8 cellular contexts compared by ENCODE assay signal in the genomic region with DNA sequence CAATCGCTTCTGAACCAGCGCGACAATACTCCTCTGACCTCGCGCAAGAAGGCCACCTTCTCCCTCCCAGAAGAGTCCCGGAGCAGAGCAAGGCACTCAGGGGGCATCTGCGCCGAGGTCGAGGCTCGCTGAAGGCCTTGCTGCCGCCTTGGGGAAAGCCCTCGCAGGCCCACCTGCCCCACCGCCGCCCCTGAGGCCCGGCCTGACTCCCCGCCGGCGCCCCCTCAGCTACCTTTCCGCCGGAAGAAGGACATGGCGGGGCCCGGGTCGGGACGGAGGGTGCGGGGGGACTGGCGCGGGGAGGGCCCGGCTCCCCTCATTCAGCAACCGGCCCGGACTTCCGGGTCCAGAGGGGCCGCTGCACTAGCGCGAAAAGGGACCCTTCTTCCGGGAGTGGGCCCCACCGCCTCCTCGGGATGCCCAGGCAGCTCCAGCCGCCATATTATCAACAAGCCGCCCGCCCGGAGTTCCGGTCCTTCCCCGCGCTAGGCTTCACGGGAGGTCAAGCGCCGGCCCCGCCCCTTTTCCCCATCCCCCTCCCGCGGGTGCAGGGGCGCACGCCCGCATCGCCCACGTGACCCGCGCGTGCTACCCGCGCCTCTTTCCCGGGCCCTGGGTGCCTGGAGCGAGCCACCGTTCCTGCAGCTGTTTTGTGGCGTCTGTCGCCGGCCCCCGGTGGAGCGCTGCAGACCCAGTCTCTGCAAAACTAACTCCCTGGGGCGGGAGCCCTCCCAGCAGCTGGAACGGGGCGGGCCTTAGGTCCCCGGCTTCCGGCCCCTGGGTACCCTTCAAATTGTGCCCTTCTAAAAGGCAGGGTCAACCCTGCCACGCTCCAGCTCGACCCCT. TPM values are rescaled to one million over a fixed set of nuclear protein-coding genes. Genes with fewer than 3 reads are reported as not detected.
DNase-seq lines count a peak whose midpoint lies in the region; ATAC-seq and TF ChIP-seq lines count a peak whose summit lies in the region.

A gene with protein sequence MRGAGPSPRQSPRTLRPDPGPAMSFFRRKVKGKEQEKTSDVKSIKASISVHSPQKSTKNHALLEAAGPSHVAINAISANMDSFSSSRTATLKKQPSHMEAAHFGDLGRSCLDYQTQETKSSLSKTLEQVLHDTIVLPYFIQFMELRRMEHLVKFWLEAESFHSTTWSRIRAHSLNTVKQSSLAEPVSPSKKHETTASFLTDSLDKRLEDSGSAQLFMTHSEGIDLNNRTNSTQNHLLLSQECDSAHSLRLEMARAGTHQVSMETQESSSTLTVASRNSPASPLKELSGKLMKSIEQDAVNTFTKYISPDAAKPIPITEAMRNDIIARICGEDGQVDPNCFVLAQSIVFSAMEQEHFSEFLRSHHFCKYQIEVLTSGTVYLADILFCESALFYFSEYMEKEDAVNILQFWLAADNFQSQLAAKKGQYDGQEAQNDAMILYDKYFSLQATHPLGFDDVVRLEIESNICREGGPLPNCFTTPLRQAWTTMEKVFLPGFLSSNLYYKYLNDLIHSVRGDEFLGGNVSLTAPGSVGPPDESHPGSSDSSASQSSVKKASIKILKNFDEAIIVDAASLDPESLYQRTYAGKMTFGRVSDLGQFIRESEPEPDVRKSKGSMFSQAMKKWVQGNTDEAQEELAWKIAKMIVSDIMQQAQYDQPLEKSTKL (minus strand): TSS at position 469 of the 846 bp plus-strand sequence. CDS start 149 bp downstream, at position 320.

- no peaks in the 10 kb centered on the region; the same call in none of the 2 replicates for H3K36me3 ChIP-seq in MG63
- H3K36me3 ChIP-seq in SJSA1 = peaks cover 28% of the 10 kb centered on the region
- no peaks in the 10 kb centered on the region for H3K36me3 ChIP-seq in gastroesophageal sphincter

- no peaks in the 10 kb centered on the region for H3K4me1 ChIP-seq in H9 (ENCODE audit: insufficient read depth, low read length)
- peaks cover 13% of the 10 kb centered on the region for H3K4me1 ChIP-seq in SJSA1 (replicated peaks)
- H3K4me1 ChIP-seq in gastroesophageal sphincter = peaks cover 0 to 53% (median 12%) of the 10 kb centered on the region in 3 donors

- H3K27me3 ChIP-seq in H9 (ENCODE audit: insufficient read depth, low read length) (no peaks in the 10 kb centered on the region), MG63 (no peaks in the 10 kb centered on the region), SJSA1 (replicated peaks) (no peaks in the 10 kb centered on the region), gastroesophageal sphincter (no peaks in the 10 kb centered on the region)

- H3K27ac Mint-ChIP-seq in H9 = peak within 1 kb of the TSS; percentile 97 to 99 (median 98)

- TF ChIP-seq CTCF in H9 (conservative IDR thresholded peaks at IDR 0.05) = no peak
- no peak for TF ChIP-seq CTCF in gastroesophageal sphincter (IDR thresholded peaks at IDR 0.05)

- H3K56ac ChIP-seq in H9 (ENCODE audit: insufficient read length, low read depth, low read length) = no peak within 1 kb of the TSS

- TF ChIP-seq POLR2A in gastroesophageal sphincter (IDR thresholded peaks at IDR 0.05) = peak; percentile 51 to 57

- H2BK20ac ChIP-seq in H9 (ENCODE audit: low read depth, low read length, poor library complexity, severe bottlenecking) = no peak within 1 kb of the TSS

- H3K4me2 ChIP-seq in H9 (ENCODE audit: insufficient read depth, insufficient read length, low read length) = peak within 1 kb of the TSS; percentile 59

- H3K23ac ChIP-seq in H9 (ENCODE audit: insufficient read length, low read depth, low read length) = no peak within 1 kb of the TSS

- H3K4ac ChIP-seq in H9 (ENCODE audit: low read depth, low read length) = no peak within 1 kb of the TSS

- H3K4me1 Mint-ChIP-seq in H9 = peaks cover 24 to 27% of the 10 kb centered on the region in 2 experiments

- no peak within 1 kb of the TSS for H4K91ac ChIP-seq in H9 (ENCODE audit: insufficient read length, low read depth, low read length)

- H3K14ac ChIP-seq in H9 (ENCODE audit: insufficient read depth, low read length) = peak within 1 kb of the TSS; percentile 98

- peak within 1 kb of the TSS; percentile 95 for H3K18ac ChIP-seq in H9 (ENCODE audit: insufficient read length, low read depth, low read length)

- no peak within 1 kb of the TSS for H2AFZ ChIP-seq in H9 (ENCODE audit: low read length)

- H3K4me3 Mint-ChIP-seq in H9 = peak within 1 kb of the TSS; percentile 91 to 95

- peak within 1 kb of the TSS; percentile 89 for H2BK120ac ChIP-seq in H9 (ENCODE audit: low read depth, low read length, poor library complexity, severe bottlenecking)

- H2AK5ac ChIP-seq in H9 (ENCODE audit: insufficient read length, low read length) = no peak within 1 kb of the TSS

- peak within 1 kb of the TSS; percentile 65 for H2BK5ac ChIP-seq in H9 (ENCODE audit: insufficient read length, low read length)

- peak; percentile 93 for ATAC-seq in gastroesophageal sphincter

- H2BK15ac ChIP-seq in H9 (ENCODE audit: low read depth, low read length) = no peak within 1 kb of the TSS

- no peak within 1 kb of the TSS for H2BK12ac ChIP-seq in H9 (ENCODE audit: insufficient read length, low read depth, low read length)

- H4K5ac ChIP-seq in H9 (ENCODE audit: insufficient read length, low read depth, low read length) = no peak within 1 kb of the TSS

- no peak for TF ChIP-seq EP300 in gastroesophageal sphincter (IDR thresholded peaks at IDR 0.05)

- peaks cover 8% of the 10 kb centered on the region in 2 experiments for H3K9me3 Mint-ChIP-seq in H9

- H4K8ac ChIP-seq in H9 (replicated peaks; ENCODE audit: insufficient read length, low read depth, low read length) = no peak within 1 kb of the TSS

- H3K9me3 ChIP-seq in H9 (ENCODE audit: control insufficient read depth, low read depth, low read length) (no peaks in the 10 kb centered on the region), MG63 (no peaks in the 10 kb centered on the region), SJSA1 (replicated peaks) (no peaks in the 10 kb centered on the region), gastroesophageal sphincter (no peaks in the 10 kb centered on the region)

- no CpG with 5 or more reads among the region's 75 CpGs for WGBS in H9 (ENCODE audit: extremely low coverage, insufficient read length, low lambda C conversion rate)
- WGBS in gastroesophageal sphincter (ENCODE audit: low coverage in 1 of 2), 2 donors = 0% methylated on average over 19 of the region's 75 CpGs; no CpG with 5 or more reads in 1 of the 2 donors

- H3K27me3 Mint-ChIP-seq in H9 (ENCODE audit: low read depth) = peaks cover 5% of the 10 kb centered on the region

- H3K79me2 ChIP-seq in H9 (ENCODE audit: insufficient read depth, low read length) = peaks cover 37% of the 10 kb centered on the region

- peak; percentile 88 for DNase-seq in GDM1 (lab: John Stamatoyannopoulos, UW)
- peak; percentile 97 for DNase-seq in H9
- DNase-seq in MG63 = peak; percentile 85
- peak; percentile 84 to 92 for DNase-seq in SJSA1 (ENCODE audit: low read depth in 1 of 2, low spot score in 2 of 2)
- DNase-seq in activated naive CD4-positive, alpha-beta T cell (lab: John Stamatoyannopoulos, UW) = peak; percentile 80 to 90 (median 87)
- DNase-seq in non-pigmented ciliary epithelial cell (ENCODE audit: low read depth) = peak; percentile 14
- DNase-seq in superior temporal gyrus (ENCODE audit: extremely low spot score) = peak; percentile 90

- H3K79me1 ChIP-seq in H9 (ENCODE audit: insufficient read depth, low read depth, low read length, poor library complexity, severe bottlenecking) = peaks cover 10% of the 10 kb centered on the region

- H3K4me3 ChIP-seq in MG63 (peak within 1 kb of the TSS; percentile 84), SJSA1 (peak within 1 kb of the TSS; percentile 82), gastroesophageal sphincter (peak within 1 kb of the TSS; percentile 87 to 95)

- H3K27ac ChIP-seq in H9 (ENCODE audit: insufficient read length, low read depth, low read length) = peak within 1 kb of the TSS; percentile 57
- peak within 1 kb of the TSS; percentile 83 for H3K27ac ChIP-seq in SJSA1
- H3K27ac ChIP-seq in gastroesophageal sphincter = peak within 1 kb of the TSS; percentile 73 to 93 (median 89)

- H3T11ph ChIP-seq in H9 (ENCODE audit: low read length) = no peak within 1 kb of the TSS

- H4K20me1 ChIP-seq in H9 (ENCODE audit: control insufficient read depth, insufficient read depth, insufficient read length) = no peaks in the 10 kb centered on the region

- H3K9ac ChIP-seq in H9 (ENCODE audit: extremely low read depth, insufficient read length, low read length) = peak within 1 kb of the TSS; percentile 96

- peaks cover 15 to 35% (median 29%) of the 10 kb centered on the region in 3 experiments for H3K36me3 Mint-ChIP-seq in H9 (ENCODE audit: insufficient read depth in 1 of 3, low read depth in 3 of 3)

- H3K23me2 ChIP-seq in H9 (ENCODE audit: insufficient read length, low read depth, low read length, poor library complexity, severe bottlenecking) = no peaks in the 10 kb centered on the region

RNA-seq across cellular contexts. Expression of the gene that starts here (rescaled TPM):
- total RNA-seq in H9 (2021) (20.2 and 21.5 TPM in 2 replicates), gastroesophageal sphincter (10 to 100 TPM; 22.6 to 46.4 (median 24.4) TPM)
- 10.0 and 14.4 TPM in 2 replicates for total RNA-seq in MG63 (2014; rRNA removed; shearing (Covaris generic); ENCODE audit: low replicate concordance)
- 18.2 and 19.0 TPM in 2 replicates for total RNA-seq in SJSA1 (2014; rRNA removed; shearing (Covaris generic))

Comparison
In these comparisons a context has a peak if more than half of its experiments do, and no peak if none do; other contexts are left out.
1. Peak in every context shown above with its lines: DNase-seq, ATAC-seq, H3K4me3 ChIP-seq and H3K27ac ChIP-seq.
2. DNase-seq: peak in every context shown above with its lines; median percentile 97 in H9; 90 in superior temporal gyrus; 88 in GDM1; 88 in SJSA1; 87 in activated naive CD4-positive, alpha-beta T cell; 85 in MG63; 14 in non-pigmented ciliary epithelial cell.